16 cellular contexts compared by ENCODE assay signal in the genomic region with DNA sequence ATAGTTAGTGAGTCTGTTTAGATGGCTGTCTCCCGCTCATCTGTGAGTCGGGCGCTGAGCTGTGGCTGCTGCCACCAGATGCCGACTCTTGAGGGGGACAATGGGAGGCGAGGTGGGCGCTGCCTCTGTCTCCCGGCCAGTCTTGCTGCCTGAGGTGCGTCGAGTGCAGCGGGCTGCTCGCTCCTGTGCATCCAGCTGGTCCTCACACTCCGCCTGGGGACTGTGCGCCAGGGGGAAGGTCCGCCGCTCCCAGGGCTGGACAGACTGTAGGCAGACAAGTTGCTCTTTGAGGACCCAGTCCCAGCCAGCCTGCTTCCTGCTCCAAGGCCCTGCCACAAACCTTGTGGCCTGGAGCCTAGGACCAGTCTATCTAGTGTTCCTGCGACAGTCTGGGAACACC. TPM values are rescaled to one million over a fixed set of nuclear protein-coding genes. Genes with fewer than 3 reads are reported as not detected.
A peak's percentile ranks its signal among the peaks of the same experiment; 100 is the strongest.
DNase-seq lines count a peak whose midpoint lies in the region; ATAC-seq and TF ChIP-seq lines count a peak whose summit lies in the region.
"Had no signal": no experiment of that assay in that cellular context is flagged by ENCODE, and none has a peak within 500 bp of the region (broad histone marks: within the 10 kb centered on the region; RNA-seq: fewer than 3 reads in every experiment).

No MANE protein-coding gene starts in this region.

- peaks cover 72% of the 10 kb centered on the region for H3K36me3 Mint-ChIP-seq in effector memory CD8-positive, alpha-beta T cell (ENCODE audit: insufficient read depth)
- H3K36me3 Mint-ChIP-seq in Calu3 (ENCODE audit: insufficient read depth, unreplicated experiment): peaks cover 83% of the 10 kb centered on the region

- intact Hi-C loops in Calu3 (cut with micrococcal nuclease; ENCODE audit: unreplicated experiment): no loop called here

- H3K79me2 ChIP-seq in neural cell (replicated peaks; ENCODE audit: insufficient read depth, low read length): no peaks in the 10 kb centered on the region

- H3K9ac ChIP-seq in neural cell (ENCODE audit: low read length): no peak overlapping the region

- no peak for DNase-seq in cardiac muscle cell (ENCODE audit: low read depth in 1 of 2, low spot score in 1 of 2)
- no peak for DNase-seq in right atrium auricular region (ENCODE audit: low spot score)
- no peak for DNase-seq in effector memory CD8-positive, alpha-beta T cell
- no peak for DNase-seq in Calu3
- DNase-seq in germinal center (ENCODE audit: low spot score): no peak
- DNase-seq: C1 segment of cervical spinal cord, H7, NCI-H1417 treated with DMSO at 0.1 percent for 48 hours, NCI-H187 treated with DMSO at 0.1 percent for 48 hours, NCI-H2171, NCI-H526 had no signal

- H3K36me3 ChIP-seq in cardiac muscle cell: peaks cover 57% of the 10 kb centered on the region
- peaks cover 65% of the 10 kb centered on the region for H3K36me3 ChIP-seq in right atrium auricular region
- peaks cover 26% of the 10 kb centered on the region for H3K36me3 ChIP-seq in neural cell (ENCODE audit: insufficient read depth, low read length)

- H4K20me1 ChIP-seq in neural cell (ENCODE audit: insufficient read depth): peaks cover 4% of the 10 kb centered on the region

- no peaks in the 10 kb centered on the region for H3K27me3 ChIP-seq in cardiac muscle cell
- H3K27me3 ChIP-seq in right atrium auricular region: no peaks in the 10 kb centered on the region
- no peaks in the 10 kb centered on the region for H3K27me3 ChIP-seq in neural cell (ENCODE audit: insufficient read depth, low read depth, low read length)

- CTCF ChIA-PET in Calu3 (lab: Charles Lee): interaction anchor here (0.6 kb wide), 1 partner anchor 174 kb away, joined by 3 read pairs; no protein-coding TSS in a partner anchor

- peaks cover 19 to 57% of the 10 kb centered on the region in 2 donors for H3K4me1 Mint-ChIP-seq in effector memory CD8-positive, alpha-beta T cell (ENCODE audit: low read depth in 2 of 2)
- H3K4me1 Mint-ChIP-seq in Calu3 (ENCODE audit: low read depth, unreplicated experiment): no peaks in the 10 kb centered on the region

- no TSS peak for BruUV-seq in Calu3 (replicated peaks; lab: Mats Ljungman, UMichigan)

- H3K27ac Mint-ChIP-seq in effector memory CD8-positive, alpha-beta T cell: peak overlapping the region; percentile 41 to 56
- H3K27ac Mint-ChIP-seq in Calu3 (ENCODE audit: unreplicated experiment): no peak overlapping the region

- H3K4me1 ChIP-seq in cardiac muscle cell (ENCODE audit: low read depth): no peaks in the 10 kb centered on the region
- H3K4me1 ChIP-seq in right atrium auricular region: peaks cover 0 to 18% of the 10 kb centered on the region in 2 donors

- no peaks in the 10 kb centered on the region for H3F3A ChIP-seq in neural cell (ENCODE audit: insufficient read depth, low read length, poor library complexity, severe bottlenecking)

- TF ChIP-seq EP300 in neural cell (conservative IDR thresholded peaks at IDR 0.05; ENCODE audit: poor library complexity, severe bottlenecking): no peak

- no peak for ATAC-seq in effector memory CD8-positive, alpha-beta T cell (replicated peaks)
- ATAC-seq in GM21367 (IDR thresholded peaks at IDR 0.05; ENCODE audit: unreplicated experiment): no peak

- no peak overlapping the region for H2AFZ ChIP-seq in neural cell (ENCODE audit: low read depth, low read length)
- H2AFZ ChIP-seq: PC-9 had no signal

- H3K4me3 ChIP-seq in cardiac muscle cell (no peak overlapping the region), right atrium auricular region (no peak overlapping the region), neural cell (ENCODE audit: low read length) (no peak overlapping the region)
- H3K4me3 ChIP-seq: PC-9 had no signal

- no peaks in the 10 kb centered on the region for H3K9me2 ChIP-seq in neural cell (ENCODE audit: insufficient read depth, low read length)

- no peaks in the 10 kb centered on the region for H3K9me3 Mint-ChIP-seq in effector memory CD8-positive, alpha-beta T cell
- H3K9me3 Mint-ChIP-seq in Calu3 (ENCODE audit: low read depth, unreplicated experiment): no peaks in the 10 kb centered on the region

- H3K4me2 ChIP-seq in neural cell (ENCODE audit: low read length): no peak overlapping the region
- H3K4me2 ChIP-seq: PC-9 had no signal

- H3K27ac ChIP-seq in cardiac muscle cell (peak overlapping the region; percentile 23), right atrium auricular region (no peak overlapping the region), neural cell (ENCODE audit: low read length) (no peak overlapping the region)
- H3K27ac ChIP-seq: PC-9 had no signal

- H3K27me3 Mint-ChIP-seq in effector memory CD8-positive, alpha-beta T cell: no peaks in the 10 kb centered on the region
- H3K27me3 Mint-ChIP-seq in Calu3 (ENCODE audit: unreplicated experiment): no peaks in the 10 kb centered on the region

- no peak overlapping the region for H3K4me3 Mint-ChIP-seq in effector memory CD8-positive, alpha-beta T cell
- H3K4me3 Mint-ChIP-seq in Calu3 (ENCODE audit: low read depth, unreplicated experiment): no peak overlapping the region

- no peak for TF ChIP-seq RAD21 in neural cell (conservative IDR thresholded peaks at IDR 0.05)

- no peaks in the 10 kb centered on the region for H3K9me3 ChIP-seq in cardiac muscle cell (ENCODE audit: low read depth)
- no peaks in the 10 kb centered on the region for H3K9me3 ChIP-seq in right atrium auricular region
- no peaks in the 10 kb centered on the region for H3K9me3 ChIP-seq in neural cell (ENCODE audit: low read length)

- TF ChIP-seq CTCF in cardiac muscle cell (IDR thresholded peaks at IDR 0.05; ENCODE audit: low read depth, low read length) (no peak), right atrium auricular region (IDR thresholded peaks at IDR 0.05) (no peak), neural cell (IDR thresholded peaks at IDR 0.05; ENCODE audit: poor library complexity, severe bottlenecking) (no peak), Calu3 (IDR thresholded peaks at IDR 0.05; ENCODE audit: unreplicated experiment) (no peak)

TF ChIP-seq in neural cell, 6 proteins besides CTCF, POLR2A, EP300 and RAD21:
- no peak for TF ChIP-seq TAF1 (IDR thresholded peaks at IDR 0.05; ENCODE audit: low read depth)
- peak; percentile 38 for TF ChIP-seq POLR2AphosphoS5 (IDR thresholded peaks at IDR 0.05)

RNA-seq across cellular contexts. Expression of gene STH, which starts 32.4 kb away (rescaled TPM):
- total RNA-seq in cardiac muscle cell: not detected in 2 replicates
- polyA plus RNA-seq in cardiac muscle cell: not detected in 2 replicates
- not detected for total RNA-seq in right atrium auricular region
- not detected in 2 replicates for polyA plus RNA-seq in neural cell
- polyA minus RNA-seq in neural cell: 5.1 and 9.3 TPM in 2 replicates
- total RNA-seq in Calu3 (2022): not detected in 2 replicates
- total RNA-seq: H7, HT-29, M059J, PC-9 had no signal
